Comparison of ENCODE assay signal across 1 cellular context in genomic region chr19:18733762-18734332, GRCh38.
TF ChIP-seq lines count a peak whose summit lies in the region.

No MANE protein-coding gene starts in this region.

TF ChIP-seq in HepG2, 621 proteins besides CTCF, POLR2A, EP300 and RAD21:
- TF ChIP-seq ZNF460 (CRISPR knock-in tag; IDR thresholded peaks at IDR 0.05; ENCODE audit: borderline replicate concordance), result peak; percentile 44; the same call in 1 of the 2 replicates
